28 cellular contexts compared by ENCODE assay signal in genomic region chr7:156051884-156052283, GRCh38.
"Had no signal": no experiment of that assay in that cellular context is flagged by ENCODE, and none has a peak within 500 bp of the region (broad histone marks: within the 10 kb centered on the region; RNA-seq: fewer than 3 reads in every experiment).

No MANE protein-coding gene starts in this region.

- H3K27me3 ChIP-seq: ovary, suprapubic skin, testis, tibial artery, transverse colon, upper lobe of right lung, uterus had no signal

- H3K4me1 ChIP-seq: parathyroid adenoma, psoas muscle, spleen, suprapubic skin, testis, tibial artery, transverse colon, upper lobe of right lung, uterus had no signal

- ATAC-seq: naive thymus-derived CD8-positive, alpha-beta T cell; natural killer cell treated with Interleukin-12 subunit alpha and Interleukin-12 subunit beta and Interleukin-15 and Interleukin-18, amount 100 ng/mL, for 72 hours; psoas muscle; right cardiac atrium; sciatic nerve; stimulated activated memory B cell treated with anti-CD40 and anti-IgM and Interleukin-4, amounts not matched to agents 10 μg/mL and 1 μg/mL and 100 μg/mL, for 72 hours; stimulated activated naive CD8-positive, alpha-beta T cell treated with anti-CD3 and anti-CD28 coated beads, Interleukin-15, amount 100 ng/mL, for 72 hours; stimulated activated naive CD8-positive, alpha-beta T cell treated with anti-CD3 and anti-CD28 coated beads, Interleukin-15, Interleukin-2, amounts not matched to agents 100 U/mL and 50 U/mL, for 24 hours; upper lobe of right lung had no signal

- H3K79me2 ChIP-seq: parathyroid adenoma had no signal

- DNase-seq: naive thymus-derived CD8-positive, alpha-beta T cell; nephron progenitor cell; occipital lobe; right cardiac atrium; spleen; stimulated activated CD4-positive, alpha-beta T cell treated with anti-CD3 and anti-CD28 coated beads, Interleukin-12 subunit alpha, Interleukin-12 subunit beta, amount 100 ng/mL, for 4 hours; stimulated activated CD4-positive, alpha-beta T cell treated with anti-CD3 and anti-CD28 coated beads, Interleukin-1b, Interleukin-23, amount 100 ng/mL, for 48 hours; stimulated activated CD4-positive, alpha-beta T cell treated with anti-CD3 and anti-CD28 coated beads, Interleukin-4, amount 100 ng/mL, for 1 hour; stimulated activated CD4-positive, alpha-beta T cell treated with anti-CD3 and anti-CD28 coated beads, Interleukin-4, amount 100 ng/mL, for 4 hours; stimulated activated CD8-positive, alpha-beta memory T cell treated with anti-CD3 and anti-CD28 coated beads, Interleukin-4, amount 100 ng/mL, for 48 hours; stimulated activated naive CD4-positive, alpha-beta T cell; stimulated activated naive CD8-positive, alpha-beta T cell treated with anti-CD3 and anti-CD28 coated beads, Interleukin-15, amount 100 ng/mL, for 72 hours; stimulated activated naive CD8-positive, alpha-beta T cell treated with anti-CD3 and anti-CD28 coated beads, Interleukin-15, Interleukin-2, amounts not matched to agents 100 U/mL and 50 U/mL, for 24 hours; substantia nigra; testis; transverse colon; uterus had no signal

- H3K36me3 ChIP-seq: ovary, spleen, suprapubic skin, tibial artery, transverse colon, upper lobe of right lung, uterus had no signal

- H3K4me3 ChIP-seq: ovary, psoas muscle, skin epidermis, smooth muscle cell, spleen, suprapubic skin, testis, tibial artery, transverse colon, upper lobe of right lung, uterus had no signal

- H2AFZ ChIP-seq: parathyroid adenoma had no signal

- H3K9me3 ChIP-seq: ovary, psoas muscle, suprapubic skin, testis, tibial artery, transverse colon, upper lobe of right lung, uterus had no signal

- H3K4me2 ChIP-seq: smooth muscle cell had no signal

- H3K27ac ChIP-seq: ovary, parathyroid adenoma, psoas muscle, skin epidermis, spleen, suprapubic skin, testis, tibial artery, transverse colon, upper lobe of right lung, uterus had no signal

- H3K9ac ChIP-seq: parathyroid adenoma had no signal
